ENCODE assay signal across 15 cellular contexts in the genomic region with DNA sequence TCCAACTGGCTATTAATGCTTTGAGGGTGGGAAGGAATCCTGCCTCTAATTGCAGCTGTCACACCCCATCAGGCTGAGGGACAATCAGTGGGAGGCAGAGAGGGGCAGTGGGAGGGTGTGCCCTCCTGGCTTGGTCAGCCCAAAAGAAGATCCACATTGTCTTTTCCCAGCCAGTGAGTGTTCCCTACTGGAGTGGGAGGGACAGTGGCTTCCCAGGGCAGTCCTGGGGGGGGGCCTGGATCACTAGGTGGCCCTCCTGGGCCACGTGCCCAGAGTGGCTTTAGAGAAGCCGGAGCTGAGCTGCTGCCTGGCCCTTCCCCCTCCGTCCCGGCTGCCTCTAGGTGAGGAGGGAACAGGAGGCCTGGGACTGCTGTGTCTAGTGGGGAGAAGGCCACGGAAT. TPM values are rescaled to one million over a fixed set of nuclear protein-coding genes. Genes with fewer than 3 reads are reported as not detected.
DNase-seq lines count a peak whose midpoint lies in the region; ATAC-seq and TF ChIP-seq lines count a peak whose summit lies in the region.
"Had no signal": no experiment of that assay in that cellular context is flagged by ENCODE, and none has a peak within 500 bp of the region (broad histone marks: within the 10 kb centered on the region; RNA-seq: fewer than 3 reads in every experiment).

No MANE protein-coding gene starts in this region.

- no peak for ATAC-seq in memory B cell (ENCODE audit: low read depth)
- no peak for ATAC-seq in stimulated activated effector memory CD8-positive, alpha-beta T cell treated with anti-CD3 and anti-CD28 coated beads, Interleukin-12 subunit alpha, Interleukin-12 subunit beta, amount 100 ng/mL, for 72 hours
- ATAC-seq: CD8-positive, alpha-beta T cell; natural killer cell had no signal

- H3K4me1 Mint-ChIP-seq in endothelial cell (ENCODE audit: unreplicated experiment), result peaks cover 42% of the 10 kb centered on the region
- peaks cover 28% of the 10 kb centered on the region for H3K4me1 Mint-ChIP-seq in memory B cell
- H3K4me1 Mint-ChIP-seq in stimulated activated effector memory CD8-positive, alpha-beta T cell treated with anti-CD3 and anti-CD28 coated beads, Interleukin-12 subunit alpha, Interleukin-12 subunit beta, amount 100 ng/mL, for 72 hours, result peaks cover 23% of the 10 kb centered on the region

- H3K4me3 Mint-ChIP-seq in endothelial cell (ENCODE audit: unreplicated experiment) (no peak overlapping the region), memory B cell (no peak overlapping the region)
- no peak overlapping the region for H3K4me3 Mint-ChIP-seq in stimulated activated effector memory CD8-positive, alpha-beta T cell treated with anti-CD3 and anti-CD28 coated beads, Interleukin-12 subunit alpha, Interleukin-12 subunit beta, amount 100 ng/mL, for 72 hours
- H3K4me3 Mint-ChIP-seq: activated CD4-positive, alpha-beta T cell treated with anti-CD3 and anti-CD28 coated beads, Interleukin-2, amount 10 ng/mL, durations not matched to agents 7 days and 5 days; CD8-positive, alpha-beta T cell; natural killer cell had no signal

- peaks cover 16% of the 10 kb centered on the region for H3K27me3 Mint-ChIP-seq in endothelial cell (ENCODE audit: unreplicated experiment)
- H3K27me3 Mint-ChIP-seq in memory B cell, result no peaks in the 10 kb centered on the region
- H3K27me3 Mint-ChIP-seq: activated CD4-positive, alpha-beta T cell treated with anti-CD3 and anti-CD28 coated beads, Interleukin-2, amount 10 ng/mL, durations not matched to agents 7 days and 5 days had no signal

- DNase-seq in NCI-H524 (lab: John Stamatoyannopoulos, UW), result peak; percentile 33 to 78
- DNase-seq in NCI-H524 treated with DMSO at 0.1 percent for 48 hours (lab: John Stamatoyannopoulos, UW), result no peak
- no peak for DNase-seq in endothelial cell (ENCODE audit: low spot score)
- no peak for DNase-seq in memory B cell (ENCODE audit: low spot score in 2 of 2)
- no peak for DNase-seq in stimulated activated effector memory CD8-positive, alpha-beta T cell treated with anti-CD3 and anti-CD28 coated beads, Interleukin-12 subunit alpha, Interleukin-12 subunit beta, amount 100 ng/mL, for 72 hours (ENCODE audit: low spot score in 2 of 2)
- no peak for DNase-seq in GM19240 (ENCODE audit: insufficient read length, low spot score)
- no peak for DNase-seq in NCI-H774 (lab: John Stamatoyannopoulos, UW)
- DNase-seq in NCI-H2171 treated with DMSO at 0.1 percent for 48 hours (lab: John Stamatoyannopoulos, UW), result no peak
- DNase-seq: activated CD4-positive, alpha-beta T cell treated with anti-CD3 and anti-CD28 coated beads, Interleukin-2, amount 10 ng/mL, durations not matched to agents 7 days and 5 days; foreskin fibroblast; natural killer cell; T-helper 1 cell had no signal

- H3K9me3 Mint-ChIP-seq in endothelial cell (ENCODE audit: unreplicated experiment) (no peaks in the 10 kb centered on the region), memory B cell (no peaks in the 10 kb centered on the region)
- H3K9me3 Mint-ChIP-seq in stimulated activated effector memory CD8-positive, alpha-beta T cell treated with anti-CD3 and anti-CD28 coated beads, Interleukin-12 subunit alpha, Interleukin-12 subunit beta, amount 100 ng/mL, for 72 hours, result no peaks in the 10 kb centered on the region
- H3K9me3 Mint-ChIP-seq: activated CD4-positive, alpha-beta T cell treated with anti-CD3 and anti-CD28 coated beads, Interleukin-2, amount 10 ng/mL, durations not matched to agents 7 days and 5 days; CD8-positive, alpha-beta T cell; natural killer cell had no signal

- H3K27ac Mint-ChIP-seq in endothelial cell (ENCODE audit: unreplicated experiment) (peak overlapping the region; percentile 36), memory B cell (peak overlapping the region; percentile 31)
- H3K27ac Mint-ChIP-seq in stimulated activated effector memory CD8-positive, alpha-beta T cell treated with anti-CD3 and anti-CD28 coated beads, Interleukin-12 subunit alpha, Interleukin-12 subunit beta, amount 100 ng/mL, for 72 hours, result peak overlapping the region; percentile 19
- H3K27ac Mint-ChIP-seq: activated CD4-positive, alpha-beta T cell treated with anti-CD3 and anti-CD28 coated beads, Interleukin-2, amount 10 ng/mL, durations not matched to agents 7 days and 5 days; natural killer cell had no signal

- no peak for TF ChIP-seq CTCF in endothelial cell (IDR thresholded peaks at IDR 0.05; ENCODE audit: unreplicated experiment)

- H3K36me3 Mint-ChIP-seq in endothelial cell (ENCODE audit: low read depth, unreplicated experiment), result peaks cover 24% of the 10 kb centered on the region
- H3K36me3 Mint-ChIP-seq in memory B cell, result no peaks in the 10 kb centered on the region
- peaks cover 41% of the 10 kb centered on the region for H3K36me3 Mint-ChIP-seq in stimulated activated effector memory CD8-positive, alpha-beta T cell treated with anti-CD3 and anti-CD28 coated beads, Interleukin-12 subunit alpha, Interleukin-12 subunit beta, amount 100 ng/mL, for 72 hours
- H3K36me3 Mint-ChIP-seq: CD8-positive, alpha-beta T cell; natural killer cell had no signal

RNA-seq across cellular contexts. Expression of gene INKA2, which starts 14.0 kb away (rescaled TPM):
- total RNA-seq in endothelial cell (ENCODE audit: unreplicated experiment), result 5.6 TPM
- total RNA-seq: A172, ascending aorta had no signal

RNA-seq across cellular contexts. Expression of gene DDX20, which starts 30.5 kb away (rescaled TPM):
- 18.8 TPM for total RNA-seq in endothelial cell (ENCODE audit: unreplicated experiment)

Comparison
In these comparisons a context has a peak if more than half of its experiments do, and no peak if none do; other contexts are left out.
1. DNase-seq: peak in NCI-H524 (2 of 2); none in NCI-H524 treated with DMSO at 0.1 percent for 48 hours (single experiment), endothelial cell (single experiment), memory B cell (0 of 2), stimulated activated effector memory CD8-positive, alpha-beta T cell treated with anti-CD3 and anti-CD28 coated beads, Interleukin-12 subunit alpha, Interleukin-12 subunit beta, amount 100 ng/mL, for 72 hours (0 of 2), GM19240 (single experiment), NCI-H774 (single experiment) and NCI-H2171 treated with DMSO at 0.1 percent for 48 hours (single experiment).
2. Peak in every context shown above with its lines, with median percentiles within 50 percentile points of each other: H3K27ac Mint-ChIP-seq.